In genomic region chr6:12011276-12012112, GRCh38 we compare ENCODE assay signal across 8 cellular contexts. TPM values are rescaled to one million over a fixed set of nuclear protein-coding genes. Genes with fewer than 3 reads are reported as not detected.
DNase-seq lines count a peak whose midpoint lies in the region; ATAC-seq and TF ChIP-seq lines count a peak whose summit lies in the region.

No MANE protein-coding gene starts in this region.

- H3K9me3 ChIP-seq in fibroblast of lung (ENCODE audit: control insufficient read depth, insufficient read depth, low read depth, low read length) (no peaks in the 10 kb centered on the region), neural cell (ENCODE audit: low read length) (no peaks in the 10 kb centered on the region)

- ATAC-seq in activated T-helper 17 cell treated with anti-CD3 and anti-CD28 coated beads, Interleukin-2, amount 50 U/mL, for 72 hours (replicated peaks), result peak; percentile 81
- peak; percentile 84 for ATAC-seq in stimulated activated naive CD8-positive, alpha-beta T cell treated with anti-CD3 and anti-CD28 coated beads, Interleukin-15, amount 100 ng/mL, for 72 hours

- H3K4me1 ChIP-seq in fibroblast of lung (ENCODE audit: control insufficient read depth, extremely low read depth, insufficient read depth, low read length), result peaks cover 2% of the 10 kb centered on the region

- TF ChIP-seq CTCF in LNCaP clone FGC (IDR thresholded peaks at IDR 0.05; ENCODE audit: control insufficient read depth, extremely low read depth, insufficient read depth), result no peak
- TF ChIP-seq CTCF in fibroblast of lung (conservative IDR thresholded peaks at IDR 0.05 in 1 of 2, IDR thresholded peaks at IDR 0.05 in 1 of 2; ENCODE audit: low read depth in 1 of 2, low read length in 2 of 2), result no peak
- TF ChIP-seq CTCF in neural cell (IDR thresholded peaks at IDR 0.05; ENCODE audit: poor library complexity, severe bottlenecking), result no peak

- peak overlapping the region; percentile 100 for H3K27ac Mint-ChIP-seq in activated T-helper 17 cell treated with anti-CD3 and anti-CD28 coated beads, Interleukin-2, amount 50 U/mL, for 72 hours
- H3K27ac Mint-ChIP-seq in stimulated activated naive CD8-positive, alpha-beta T cell treated with anti-CD3 and anti-CD28 coated beads, Interleukin-15, amount 100 ng/mL, for 72 hours, result peak overlapping the region in 1 of 2 donors; percentile 100

- H3K4me3 ChIP-seq in LNCaP clone FGC (ENCODE audit: low read depth, low read length), result peak overlapping the region; percentile 75
- H3K4me3 ChIP-seq in fibroblast of lung (replicated peaks in 1 of 4; ENCODE audit: control extremely low read depth in 1 of 4, insufficient read depth in 1 of 4, low read depth in 3 of 4, low read length in 4 of 4), result peak overlapping the region in 1 of 4 experiments; percentile 80
- peak overlapping the region; percentile 63 for H3K4me3 ChIP-seq in neural cell (ENCODE audit: low read length)

- H3K79me2 ChIP-seq in fibroblast of lung (ENCODE audit: control insufficient read depth, insufficient read depth, low read length) (peaks cover 6% of the 10 kb centered on the region), neural cell (replicated peaks; ENCODE audit: insufficient read depth, low read length) (peaks cover 17% of the 10 kb centered on the region)

- H3K9ac ChIP-seq in fibroblast of lung (ENCODE audit: insufficient read depth, low read length), result peak overlapping the region; percentile 84
- H3K9ac ChIP-seq in neural cell (ENCODE audit: low read length), result peak overlapping the region; percentile 51

- no peaks in the 10 kb centered on the region for H3F3A ChIP-seq in neural cell (ENCODE audit: insufficient read depth, low read length, poor library complexity, severe bottlenecking)

- H4K20me1 ChIP-seq in fibroblast of lung (ENCODE audit: control insufficient read depth, extremely low read depth, insufficient read depth, low read length) (no peaks in the 10 kb centered on the region), neural cell (ENCODE audit: insufficient read depth) (no peaks in the 10 kb centered on the region)

- DNase-seq in ELF-1 (ENCODE audit: low read depth, low spot score) (peak; percentile 92), GOT3 (lab: John Stamatoyannopoulos, UW) (peak; percentile 84), LNCaP clone FGC (ENCODE audit: low read depth) (peak; percentile 86), RPMI8226 (peak; percentile 99), fibroblast of lung (ENCODE audit: low read depth in 2 of 2) (peak; percentile 96 to 97)
- peak; percentile 94 to 98 for DNase-seq in stimulated activated naive CD8-positive, alpha-beta T cell treated with anti-CD3 and anti-CD28 coated beads, Interleukin-15, amount 100 ng/mL, for 72 hours

- H2AFZ ChIP-seq in fibroblast of lung (ENCODE audit: low read length) (no peak overlapping the region), neural cell (ENCODE audit: low read depth, low read length) (no peak overlapping the region)

- TF ChIP-seq EP300 in neural cell (conservative IDR thresholded peaks at IDR 0.05; ENCODE audit: poor library complexity, severe bottlenecking), result no peak

- H3K27me3 ChIP-seq in fibroblast of lung (ENCODE audit: control insufficient read depth, insufficient read depth, low read length) (no peaks in the 10 kb centered on the region), neural cell (ENCODE audit: insufficient read depth, low read depth, low read length) (no peaks in the 10 kb centered on the region)

- H3K9me3 Mint-ChIP-seq in activated T-helper 17 cell treated with anti-CD3 and anti-CD28 coated beads, Interleukin-2, amount 50 U/mL, for 72 hours, result no peaks in the 10 kb centered on the region
- no peaks in the 10 kb centered on the region for H3K9me3 Mint-ChIP-seq in stimulated activated naive CD8-positive, alpha-beta T cell treated with anti-CD3 and anti-CD28 coated beads, Interleukin-15, amount 100 ng/mL, for 72 hours

- peaks cover 27% of the 10 kb centered on the region for H3K4me1 Mint-ChIP-seq in activated T-helper 17 cell treated with anti-CD3 and anti-CD28 coated beads, Interleukin-2, amount 50 U/mL, for 72 hours
- H3K4me1 Mint-ChIP-seq in stimulated activated naive CD8-positive, alpha-beta T cell treated with anti-CD3 and anti-CD28 coated beads, Interleukin-15, amount 100 ng/mL, for 72 hours, result peaks cover 51% of the 10 kb centered on the region

- H3K27ac ChIP-seq in fibroblast of lung (ENCODE audit: insufficient read depth, low read length), result peak overlapping the region; percentile 28
- no peak overlapping the region for H3K27ac ChIP-seq in neural cell (ENCODE audit: low read length)

- H3K36me3 ChIP-seq in fibroblast of lung (ENCODE audit: control insufficient read depth, insufficient read depth, low read length), result peaks cover 2% of the 10 kb centered on the region
- no peaks in the 10 kb centered on the region for H3K36me3 ChIP-seq in neural cell (ENCODE audit: insufficient read depth, low read length)

- H3K4me3 Mint-ChIP-seq in activated T-helper 17 cell treated with anti-CD3 and anti-CD28 coated beads, Interleukin-2, amount 50 U/mL, for 72 hours, result peak overlapping the region; percentile 99
- H3K4me3 Mint-ChIP-seq in stimulated activated naive CD8-positive, alpha-beta T cell treated with anti-CD3 and anti-CD28 coated beads, Interleukin-15, amount 100 ng/mL, for 72 hours, result peak overlapping the region; percentile 98 to 99

- no peaks in the 10 kb centered on the region for H3K9me2 ChIP-seq in neural cell (ENCODE audit: insufficient read depth, low read length)

- H3K4me2 ChIP-seq in fibroblast of lung (ENCODE audit: extremely low read depth, insufficient read depth, low read length) (no peak overlapping the region), neural cell (ENCODE audit: low read length) (no peak overlapping the region)

- no peak for TF ChIP-seq RAD21 in neural cell (conservative IDR thresholded peaks at IDR 0.05)

- no peaks in the 10 kb centered on the region for H3K27me3 Mint-ChIP-seq in activated T-helper 17 cell treated with anti-CD3 and anti-CD28 coated beads, Interleukin-2, amount 50 U/mL, for 72 hours
- H3K27me3 Mint-ChIP-seq in stimulated activated naive CD8-positive, alpha-beta T cell treated with anti-CD3 and anti-CD28 coated beads, Interleukin-15, amount 100 ng/mL, for 72 hours, result no peaks in the 10 kb centered on the region

- H3K36me3 Mint-ChIP-seq in activated T-helper 17 cell treated with anti-CD3 and anti-CD28 coated beads, Interleukin-2, amount 50 U/mL, for 72 hours (ENCODE audit: low read depth), result peaks cover 63% of the 10 kb centered on the region

TF ChIP-seq in neural cell, 6 proteins besides CTCF, POLR2A, EP300 and RAD21:
- TF ChIP-seq REST (IDR thresholded peaks at IDR 0.05; ENCODE audit: borderline replicate concordance), result peak; percentile 9
- no peak for TF ChIP-seq TAF1 (IDR thresholded peaks at IDR 0.05; ENCODE audit: low read depth)
- TF ChIP-seq SMC3 (conservative IDR thresholded peaks at IDR 0.05; ENCODE audit: poor library complexity), result no peak
- no peak for TF ChIP-seq MXI1 (conservative IDR thresholded peaks at IDR 0.05; ENCODE audit: poor library complexity, severe bottlenecking)
- TF ChIP-seq EZH2 (IDR thresholded peaks at IDR 0.05; ENCODE audit: borderline replicate concordance, insufficient read depth, low read length, poor library complexity, severe bottlenecking), result no peak
- peak; percentile 31 for TF ChIP-seq POLR2AphosphoS5 (IDR thresholded peaks at IDR 0.05)
TF ChIP-seq in neural cell: peak in this region for 2.

RNA-seq across cellular contexts. Expression of gene HIVEP1, which starts 0.6 kb away (rescaled TPM):
- total RNA-seq in activated T-helper 17 cell treated with anti-CD3 and anti-CD28 coated beads, Interleukin-2, amount 50 U/mL, for 72 hours, result 10 to 100 TPM; 29.4 to 75.5 TPM
- total RNA-seq in fibroblast of lung, result 9.9 and 10.3 TPM in 2 replicates
- polyA plus RNA-seq in fibroblast of lung (12.6 and 14.6 TPM in 2 replicates), neural cell (3.6 and 8.0 TPM in 2 replicates)
- 6.1 and 9.6 TPM in 2 replicates for polyA plus RNA-seq in fibroblast of lung (2012)
- polyA minus RNA-seq in fibroblast of lung (ENCODE audit: low replicate concordance) (13.7 and 24.3 TPM in 2 replicates), neural cell (26.3 and 39.6 TPM in 2 replicates)
